In genomic region chr10:100911472-100911871, GRCh38 we compare ENCODE assay signal across 16 cellular contexts. TPM values are rescaled to one million over a fixed set of nuclear protein-coding genes. Genes with fewer than 3 reads are reported as not detected.
A peak's percentile ranks its signal among the peaks of the same experiment; 100 is the strongest.
DNase-seq lines count a peak whose midpoint lies in the region; ATAC-seq, FAIRE-seq and TF ChIP-seq lines count a peak whose summit lies in the region.
"Had no signal": no experiment of that assay in that cellular context is flagged by ENCODE, and none has a peak within 500 bp of the region (broad histone marks: within the 10 kb centered on the region; RNA-seq: fewer than 3 reads in every experiment).

No MANE protein-coding gene starts in this region.

- no peak overlapping the region for H3K9ac ChIP-seq in HepG2 (ENCODE audit: insufficient read depth, low read depth, low read length)
- H3K9ac ChIP-seq in H9 (ENCODE audit: extremely low read depth, insufficient read length, low read length), result no peak overlapping the region

- H3K14ac ChIP-seq in H9 (ENCODE audit: insufficient read depth, low read length), result no peak overlapping the region

- H3K18ac ChIP-seq in H9 (ENCODE audit: insufficient read length, low read depth, low read length), result no peak overlapping the region

- TF ChIP-seq POLR2A in HepG2 (IDR thresholded peaks at IDR 0.05; ENCODE audit: insufficient read depth in 1 of 2, low read depth in 2 of 2, low read length in 2 of 2) (no peak), right lobe of liver (IDR thresholded peaks at IDR 0.05) (no peak)

- H3K27ac ChIP-seq in HepG2 (ENCODE audit: extremely low read length, insufficient read depth, low read length) (no peak overlapping the region), right lobe of liver (no peak overlapping the region), upper lobe of right lung (no peak overlapping the region), H9 (ENCODE audit: insufficient read length, low read depth, low read length) (no peak overlapping the region)

- peaks cover 2 to 3% of the 10 kb centered on the region in 2 experiments; a peak in 2 of 5 replicates for H3K36me3 ChIP-seq in HepG2 (replicated peaks in 1 of 2; ENCODE audit: control insufficient read depth in 1 of 2, insufficient read depth in 2 of 2, low read length in 2 of 2)
- H3K36me3 ChIP-seq in right lobe of liver, result peaks cover 0 to 1% (median 0%) of the 10 kb centered on the region in 4 donors
- peaks cover 13% of the 10 kb centered on the region for H3K36me3 ChIP-seq in upper lobe of right lung

- H3K79me1 ChIP-seq in H9 (ENCODE audit: insufficient read depth, low read depth, low read length, poor library complexity, severe bottlenecking), result peaks cover 7% of the 10 kb centered on the region

- H3K27me3 ChIP-seq in HepG2 (ENCODE audit: control insufficient read depth in 1 of 2, insufficient read depth in 2 of 2, low read length in 2 of 2), result no peaks in the 10 kb centered on the region
- H3K27me3 ChIP-seq in right lobe of liver, result no peaks in the 10 kb centered on the region
- no peaks in the 10 kb centered on the region for H3K27me3 ChIP-seq in upper lobe of right lung
- H3K27me3 ChIP-seq in H9 (ENCODE audit: insufficient read depth, low read length), result no peaks in the 10 kb centered on the region
- H3K27me3 ChIP-seq: BE2C, body of pancreas had no signal

- H3K4me3 Mint-ChIP-seq in activated naive CD8-positive, alpha-beta T cell, result peak overlapping the region; percentile 77
- H3K4me3 Mint-ChIP-seq in naive thymus-derived CD8-positive, alpha-beta T cell, result peak overlapping the region in 8 of 10 donors; percentile 42 to 100 (median 98)
- 0 out of 5 replicates have a peak overlapping the region, but pooled peaks of 1 of the 2 experiments have one; percentile 98 for H3K4me3 Mint-ChIP-seq in H9

- H3K4me3 ChIP-seq in HepG2 (replicated peaks in 1 of 3; ENCODE audit: insufficient read depth in 1 of 3, low read depth in 2 of 3, low read length in 3 of 3), result no peak overlapping the region; a peak in 1 of 6 replicates
- H3K4me3 ChIP-seq in right lobe of liver, result no peak overlapping the region
- peak overlapping the region; percentile 98 for H3K4me3 ChIP-seq in upper lobe of right lung
- H3K4me3 ChIP-seq: body of pancreas had no signal

- H3K27ac Mint-ChIP-seq in activated naive CD8-positive, alpha-beta T cell, result no peak overlapping the region
- peak overlapping the region in 7 of 10 donors; percentile 4 to 99 (median 92) for H3K27ac Mint-ChIP-seq in naive thymus-derived CD8-positive, alpha-beta T cell
- H3K27ac Mint-ChIP-seq in H9, result no peak overlapping the region

- H4K20me1 ChIP-seq in HepG2 (ENCODE audit: insufficient read depth, low read length) (peaks cover 11% of the 10 kb centered on the region; the same call in 1 of the 2 replicates), H9 (ENCODE audit: control insufficient read depth, insufficient read depth, insufficient read length) (no peaks in the 10 kb centered on the region)

- H3K4me2 ChIP-seq in HepG2 (ENCODE audit: low read depth, low read length) (peak overlapping the region; percentile 95; the same call in 1 of the 2 replicates), H9 (ENCODE audit: insufficient read depth, insufficient read length, low read length) (no peak overlapping the region)

- H3K79me2 ChIP-seq in HepG2 (ENCODE audit: insufficient read depth, low read length) (peaks cover 28% of the 10 kb centered on the region), H9 (ENCODE audit: insufficient read depth, low read length) (peaks cover 4% of the 10 kb centered on the region; the same call in 1 of the 2 replicates)

- no peak for TF ChIP-seq RAD21 in HepG2 (CRISPR knock-in tag; IDR thresholded peaks at IDR 0.05)

- peaks cover 2% of the 10 kb centered on the region for H3K36me3 Mint-ChIP-seq in activated naive CD8-positive, alpha-beta T cell
- H3K36me3 Mint-ChIP-seq in naive thymus-derived CD8-positive, alpha-beta T cell, result peaks cover 0 to 14% (median 1%) of the 10 kb centered on the region in 3 donors
- H3K36me3 Mint-ChIP-seq in H9 (ENCODE audit: insufficient read depth in 1 of 3, low read depth in 3 of 3), result peaks cover 2 to 10% (median 4%) of the 10 kb centered on the region in 3 experiments; a peak in 5 of 7 replicates

- H2BK20ac ChIP-seq in H9 (ENCODE audit: low read depth, low read length, poor library complexity, severe bottlenecking), result no peak overlapping the region

- no peak overlapping the region for H3T11ph ChIP-seq in H9 (ENCODE audit: low read length)

- no peak for DNase-seq in HepG2 (ENCODE audit: low spot score)
- no peak for DNase-seq in right lobe of liver
- no peak for DNase-seq in naive thymus-derived CD8-positive, alpha-beta T cell
- DNase-seq in upper lobe of right lung, result no peak
- DNase-seq in central memory CD4-positive, alpha-beta T cell, result no peak
- DNase-seq in H9, result no peak
- DNase-seq: BE2C; GDM1; MM.1S; NCI-H226; RPMI8226; stimulated activated CD4-positive, alpha-beta T cell treated with anti-CD3 and anti-CD28 coated beads, Interleukin-12 subunit alpha, Interleukin-12 subunit beta, amount 100 ng/mL, for 4 hours had no signal

- BruUV-seq in HepG2 (replicated peaks; lab: Mats Ljungman, UMichigan), result no TSS peak

- H3K9me3 ChIP-seq in HepG2 (ENCODE audit: low read length) (no peaks in the 10 kb centered on the region), right lobe of liver (no peaks in the 10 kb centered on the region), upper lobe of right lung (no peaks in the 10 kb centered on the region), H9 (ENCODE audit: control insufficient read depth, low read depth, low read length) (no peaks in the 10 kb centered on the region)
- H3K9me3 ChIP-seq: BE2C, body of pancreas had no signal

- ATAC-seq in HepG2 (no peak), right lobe of liver (no peak), upper lobe of right lung (no peak), HG03460 (IDR thresholded peaks at IDR 0.05; ENCODE audit: unreplicated experiment) (no peak)
- ATAC-seq in naive thymus-derived CD8-positive, alpha-beta T cell, result no peak
- ATAC-seq: body of pancreas, esophagus mucosa had no signal

- no peak overlapping the region for H2BK5ac ChIP-seq in H9 (ENCODE audit: insufficient read length, low read length)

- peaks cover 43% of the 10 kb centered on the region for H3K4me1 Mint-ChIP-seq in activated naive CD8-positive, alpha-beta T cell (ENCODE audit: low read depth)
- H3K4me1 Mint-ChIP-seq in naive thymus-derived CD8-positive, alpha-beta T cell, result peaks cover 14 to 54% (median 50%) of the 10 kb centered on the region in 4 donors
- H3K4me1 Mint-ChIP-seq in H9, result peaks cover 29 to 31% of the 10 kb centered on the region in 2 experiments

- H4K91ac ChIP-seq in H9 (ENCODE audit: insufficient read length, low read depth, low read length), result no peak overlapping the region

- H2AFZ ChIP-seq in HepG2 (ENCODE audit: low read length) (no peak overlapping the region), H9 (ENCODE audit: low read length) (no peak overlapping the region)

- intact Hi-C loops in HepG2 (cut with micrococcal nuclease; ENCODE audit: unreplicated experiment) (no loop called here), right lobe of liver (cut with DNase I) (no loop called here), upper lobe of right lung (cut with DNase I) (no loop called here)

- no peak overlapping the region for H3K56ac ChIP-seq in H9 (ENCODE audit: insufficient read length, low read depth, low read length)

- no peak overlapping the region for H3K4ac ChIP-seq in H9 (ENCODE audit: low read depth, low read length)

- H4K5ac ChIP-seq in H9 (ENCODE audit: insufficient read length, low read depth, low read length), result no peak overlapping the region

- FAIRE-seq in HepG2 (lab: Jason Lieb, UNC), result no peak

- POLR2A ChIA-PET in HepG2 (lab: Yijun Ruan, JAX), result interaction anchor here (3.1 kb wide), 1 partner anchor 30 kb away, joined by 34 read pairs; no protein-coding TSS in a partner anchor
- POLR2A ChIA-PET in naive thymus-derived CD8-positive, alpha-beta T cell (lab: Charles Lee), result interaction anchor here (2.6 kb wide), 1 partner anchor 86 kb away, joined by 15 read pairs; no protein-coding TSS in a partner anchor

- in situ Hi-C loops in HepG2 (cut with HindIII; ENCODE audit: extremely low pct_ligation_motif_present, low pct_unique_long_range_greater_than_20kb), result no loop called here

- H4K8ac ChIP-seq in H9 (replicated peaks; ENCODE audit: insufficient read length, low read depth, low read length), result no peak overlapping the region

- peaks cover 75% of the 10 kb centered on the region for H3K4me1 ChIP-seq in HepG2 (ENCODE audit: insufficient read depth, low read length)
- peaks cover 0 to 18% (median 7%) of the 10 kb centered on the region in 4 donors for H3K4me1 ChIP-seq in right lobe of liver
- H3K4me1 ChIP-seq in upper lobe of right lung, result peaks cover 27% of the 10 kb centered on the region
- no peaks in the 10 kb centered on the region; the same call in 1 of the 2 replicates for H3K4me1 ChIP-seq in H9 (ENCODE audit: insufficient read depth, low read length)

- no peak overlapping the region for H2BK12ac ChIP-seq in H9 (ENCODE audit: insufficient read length, low read depth, low read length)

- H3K23me2 ChIP-seq in H9 (ENCODE audit: insufficient read length, low read depth, low read length, poor library complexity, severe bottlenecking), result peaks cover 3% of the 10 kb centered on the region

- H2BK120ac ChIP-seq in H9 (ENCODE audit: low read depth, low read length, poor library complexity, severe bottlenecking), result no peak overlapping the region

- TF ChIP-seq EP300 in HepG2 (IDR thresholded peaks at IDR 0.05; ENCODE audit: low read depth in 2 of 2, low read length in 2 of 2) (no peak), HepG2 (CRISPR knock-in tag; IDR thresholded peaks at IDR 0.05; ENCODE audit: borderline replicate concordance) (no peak)

- WGBS in HepG2 (ENCODE audit: low lambda C conversion rate), result 77% methylated on average over 4 of the region's 4 CpGs
- WGBS in right lobe of liver (ENCODE audit: insufficient coverage, low coverage, low lambda C conversion rate, missing lambda C conversion rate), result 64% methylated on average over 3 of the region's 4 CpGs
- no CpG with 5 or more reads among the region's 4 CpGs for WGBS in H9 (ENCODE audit: extremely low coverage, insufficient read length, low lambda C conversion rate)

- no peak overlapping the region for H3K23ac ChIP-seq in H9 (ENCODE audit: insufficient read length, low read depth, low read length)

- no peaks in the 10 kb centered on the region for H3K27me3 Mint-ChIP-seq in activated naive CD8-positive, alpha-beta T cell
- H3K27me3 Mint-ChIP-seq in naive thymus-derived CD8-positive, alpha-beta T cell, result no peaks in the 10 kb centered on the region
- no peaks in the 10 kb centered on the region for H3K27me3 Mint-ChIP-seq in H9 (ENCODE audit: low read depth)

- CTCF ChIA-PET in HepG2 (lab: Yijun Ruan, JAX; ENCODE audit: low intra/inter-chr PET ratio, low total read pairs), result no interaction called here

- no peaks in the 10 kb centered on the region for H3K9me3 Mint-ChIP-seq in activated naive CD8-positive, alpha-beta T cell (ENCODE audit: low read depth)
- no peaks in the 10 kb centered on the region for H3K9me3 Mint-ChIP-seq in naive thymus-derived CD8-positive, alpha-beta T cell
- no peaks in the 10 kb centered on the region for H3K9me3 Mint-ChIP-seq in H9

- no peak overlapping the region for H2AK5ac ChIP-seq in H9 (ENCODE audit: insufficient read length, low read length)

- H2BK15ac ChIP-seq in H9 (ENCODE audit: low read depth, low read length), result no peak overlapping the region

- TF ChIP-seq CTCF in HepG2 (CRISPR knock-in tag; IDR thresholded peaks at IDR 0.05) (no peak), right lobe of liver (IDR thresholded peaks at IDR 0.05) (no peak), upper lobe of right lung (IDR thresholded peaks at IDR 0.05) (no peak), H9 (conservative IDR thresholded peaks at IDR 0.05) (no peak)

RNA-seq across cellular contexts. Expression of gene SLF2, which starts 1.3 kb away (rescaled TPM):
- total RNA-seq in HepG2 (2016; rRNA removed; fragmentation: Illumina TruSeq; extraction: Trizol) (48.1 and 59.8 TPM in 2 replicates), right lobe of liver (10 to 100 TPM in 3 of 6 experiments, 1 to 10 TPM in 3; 7.1 to 14.2 (median 10.0) TPM), upper lobe of right lung (32.9 TPM), H9 (2021) (20.9 and 23.1 TPM in 2 replicates)
- 35.7 and 39.2 TPM in 2 replicates for total RNA-seq in HepG2 (2016; cell fraction: cytosol; rRNA removed; fragmentation: Illumina TruSeq; extraction: Trizol; ENCODE audit: low read depth)
- total RNA-seq in HepG2 (2016; cell fraction: insoluble cytoplasmic fraction; rRNA removed; fragmentation: Illumina TruSeq; extraction: Trizol), result 48.7 and 55.8 TPM in 2 replicates
- 37.2 and 42.1 TPM in 2 replicates for total RNA-seq in HepG2 (2016; cell fraction: membrane; rRNA removed; fragmentation: Illumina TruSeq; extraction: Trizol)
- 58.3 and 64.6 TPM in 2 replicates for total RNA-seq in HepG2 (2016; cell fraction: nucleus; rRNA removed; fragmentation: Illumina TruSeq; extraction: Trizol)
- polyA plus RNA-seq in HepG2 (2011; rRNA removed), result 12.2 and 12.6 TPM in 2 replicates
- polyA plus RNA-seq in HepG2 (2011; cell fraction: cytosol; rRNA removed), result 5.8 and 6.0 TPM in 2 replicates
- 18.9 and 23.2 TPM in 2 replicates for polyA plus RNA-seq in HepG2 (2011; cell fraction: nucleus; rRNA removed)
- polyA plus RNA-seq in HepG2 (2012), result 15.3 and 20.8 TPM in 2 replicates
- polyA plus RNA-seq in HepG2 (2016; cell fraction: cytosol; fragmentation: Illumina TruSeq; extraction: Trizol; ENCODE audit: low read depth), result 3.5 and 4.7 TPM in 2 replicates
- polyA plus RNA-seq in HepG2 (2016; cell fraction: insoluble cytoplasmic fraction; fragmentation: Illumina TruSeq; extraction: Trizol; ENCODE audit: low read depth), result 30.2 and 31.7 TPM in 2 replicates
- polyA plus RNA-seq in HepG2 (2016; cell fraction: membrane; fragmentation: Illumina TruSeq; extraction: Trizol; ENCODE audit: low read depth), result 7.6 and 8.6 TPM in 2 replicates
- 55.6 and 64.3 TPM in 2 replicates for polyA plus RNA-seq in HepG2 (2016; cell fraction: nucleus; fragmentation: Illumina TruSeq; extraction: Trizol; ENCODE audit: insufficient read depth, low read depth)
- polyA minus RNA-seq in HepG2 (2011; rRNA and poly(A)+ RNA removed; ENCODE audit: low replicate concordance), result 9.0 and 14.8 TPM in 2 replicates
- polyA minus RNA-seq in HepG2 (2011; cell fraction: cytosol; rRNA and poly(A)+ RNA removed), result 15.4 and 17.1 TPM in 2 replicates
- polyA minus RNA-seq in HepG2 (2011; cell fraction: nucleus; rRNA and poly(A)+ RNA removed), result 88.7 and 96.8 TPM in 2 replicates
- total RNA-seq in naive thymus-derived CD8-positive, alpha-beta T cell, result 10 to 100 TPM; 45.8 to 46.1 TPM
- 10 to 100 TPM in 2 of 3 donors, 1 to 10 TPM in 1; 9.7 to 11.2 (median 11.0) TPM for polyA plus RNA-seq in naive thymus-derived CD8-positive, alpha-beta T cell

RNA-seq across cellular contexts. Expression of gene SEMA4G, which starts 57.8 kb away (rescaled TPM):
- 42.9 and 46.2 TPM in 2 replicates for total RNA-seq in HepG2 (2016; rRNA removed; fragmentation: Illumina TruSeq; extraction: Trizol)
- 16.2 and 18.7 TPM in 2 replicates for total RNA-seq in HepG2 (2016; cell fraction: cytosol; rRNA removed; fragmentation: Illumina TruSeq; extraction: Trizol; ENCODE audit: low read depth)
- total RNA-seq in HepG2 (2016; cell fraction: insoluble cytoplasmic fraction; rRNA removed; fragmentation: Illumina TruSeq; extraction: Trizol), result 33.8 and 43.7 TPM in 2 replicates
- 46.0 and 52.4 TPM in 2 replicates for total RNA-seq in HepG2 (2016; cell fraction: membrane; rRNA removed; fragmentation: Illumina TruSeq; extraction: Trizol)
- total RNA-seq in HepG2 (2016; cell fraction: nucleus; rRNA removed; fragmentation: Illumina TruSeq; extraction: Trizol), result 54.5 and 68.3 TPM in 2 replicates
- 207 and 236 TPM in 2 replicates for polyA plus RNA-seq in HepG2 (2011; rRNA removed)
- 169 and 172 TPM in 2 replicates for polyA plus RNA-seq in HepG2 (2011; cell fraction: cytosol; rRNA removed)
- 405 and 408 TPM in 2 replicates for polyA plus RNA-seq in HepG2 (2011; cell fraction: nucleus; rRNA removed)
- 154 and 177 TPM in 2 replicates for polyA plus RNA-seq in HepG2 (2012)
- polyA plus RNA-seq in HepG2 (2016; cell fraction: cytosol; fragmentation: Illumina TruSeq; extraction: Trizol; ENCODE audit: low read depth), result 29.3 and 33.1 TPM in 2 replicates
- polyA plus RNA-seq in HepG2 (2016; cell fraction: insoluble cytoplasmic fraction; fragmentation: Illumina TruSeq; extraction: Trizol; ENCODE audit: low read depth), result 87.9 and 114 TPM in 2 replicates
- polyA plus RNA-seq in HepG2 (2016; cell fraction: membrane; fragmentation: Illumina TruSeq; extraction: Trizol; ENCODE audit: low read depth), result 97.4 TPM in 2 replicates
- polyA plus RNA-seq in HepG2 (2016; cell fraction: nucleus; fragmentation: Illumina TruSeq; extraction: Trizol; ENCODE audit: insufficient read depth, low read depth), result 269 and 299 TPM in 2 replicates
- polyA minus RNA-seq in HepG2 (2011; rRNA and poly(A)+ RNA removed; ENCODE audit: low replicate concordance), result 0.84 and 364 TPM in 2 replicates
- 105 and 111 TPM in 2 replicates for polyA minus RNA-seq in HepG2 (2011; cell fraction: cytosol; rRNA and poly(A)+ RNA removed)
- polyA minus RNA-seq in HepG2 (2011; cell fraction: nucleus; rRNA and poly(A)+ RNA removed), result 100 and 101 TPM in 2 replicates
- 100 to 1,000 TPM in 1 of 6 experiments, 10 to 100 TPM in 5; 24.7 to 129 (median 38.4) TPM for total RNA-seq in right lobe of liver
- 1 to 10 TPM; 1.6 to 2.0 TPM for total RNA-seq in naive thymus-derived CD8-positive, alpha-beta T cell
- under 1 TPM in 1 of 3 donors, not detected in 2; 0.14 TPM for polyA plus RNA-seq in naive thymus-derived CD8-positive, alpha-beta T cell
- total RNA-seq in upper lobe of right lung, result 6.7 TPM
- total RNA-seq in H9 (2021), result 8.1 and 8.5 TPM in 2 replicates

Comparison
In these comparisons a context has a peak if more than half of its experiments do, and no peak if none do; other contexts are left out.
1. H3K27ac Mint-ChIP-seq: peak in naive thymus-derived CD8-positive, alpha-beta T cell (7 of 10); none in activated naive CD8-positive, alpha-beta T cell (single experiment) and H9 (0 of 3).